ENCODE assay signal across 19 cellular contexts in genomic region chr17:18933102-18934058, GRCh38. TPM values are rescaled to one million over a fixed set of nuclear protein-coding genes. Genes with fewer than 3 reads are reported as not detected.
DNase-seq lines count a peak whose midpoint lies in the region; ATAC-seq and TF ChIP-seq lines count a peak whose summit lies in the region.
"Had no signal": no experiment of that assay in that cellular context is flagged by ENCODE, and none has a peak within 500 bp of the region (broad histone marks: within the 10 kb centered on the region; RNA-seq: fewer than 3 reads in every experiment).

No MANE protein-coding gene starts in this region.

- 69% methylated on average over 14 of the region's 14 CpGs for WGBS in right cardiac atrium

- H3K4me3 ChIP-seq in right cardiac atrium (ENCODE audit: low read length) (no peak overlapping the region), NB4 (ENCODE audit: low read depth, low read length) (no peak overlapping the region)
- H3K4me3 ChIP-seq: pancreas, skin epidermis, uterus had no signal

- no peak overlapping the region for H3K27ac ChIP-seq in right cardiac atrium (ENCODE audit: low read length)
- H3K27ac ChIP-seq: pancreas, skin epidermis, uterus had no signal

- TF ChIP-seq CTCF in NB4 (IDR thresholded peaks at IDR 0.05; ENCODE audit: low read depth, low read length): no peak

- H3K4me1 ChIP-seq in right cardiac atrium (ENCODE audit: control insufficient read depth, insufficient read depth, low read length): no peaks in the 10 kb centered on the region
- H3K4me1 ChIP-seq: pancreas, uterus had no signal

- peak; percentile 52 to 76 for ATAC-seq in right cardiac atrium
- no peak for ATAC-seq in Right ventricle myocardium inferior
- ATAC-seq in HG03095 (IDR thresholded peaks at IDR 0.05; ENCODE audit: unreplicated experiment): no peak
- ATAC-seq: pancreas had no signal

- no peaks in the 10 kb centered on the region for H3K27me3 ChIP-seq in right cardiac atrium (ENCODE audit: control insufficient read depth, insufficient read depth)
- H3K27me3 ChIP-seq: pancreas, uterus had no signal

- no peaks in the 10 kb centered on the region for H3K9me3 ChIP-seq in right cardiac atrium (ENCODE audit: control insufficient read depth, low read length)
- H3K9me3 ChIP-seq: pancreas, uterus had no signal

- TF ChIP-seq POLR2A in NB4 (IDR thresholded peaks at IDR 0.05; ENCODE audit: extremely low read depth, insufficient read length): no peak

- intact Hi-C loops in right cardiac atrium (cut with DNase I): no loop called here
- intact Hi-C loops in Right ventricle myocardium inferior (cut with DNase I): no loop called here

- DNase-seq in right cardiac atrium (peak in 2 of 3 donors; percentile 60 to 63), Right ventricle myocardium inferior (ENCODE audit: missing footprints) (no peak), NB4 (ENCODE audit: low read depth) (peak; percentile 34), germinal center (ENCODE audit: low spot score) (peak; percentile 58), COLO668 (lab: John Stamatoyannopoulos, UW; ENCODE audit: unreplicated experiment) (no peak), NCI-H187 (lab: John Stamatoyannopoulos, UW) (no peak), NCI-H82 (lab: John Stamatoyannopoulos, UW) (no peak)
- DNase-seq: activated T-cell treated with anti-CD3 and anti-CD28 coated beads, Interleukin-2, amount 50 U/mL, for 4 hours; DMS79 treated with DMSO at 0.1 percent for 48 hours; erythroblast; Kasumi-1; NCI-H1930; NCI-H748 treated with DMSO at 0.1 percent for 48 hours; pancreas; uterus had no signal

RNA-seq across cellular contexts. Expression of gene SLC5A10, which starts 18.6 kb away (rescaled TPM):
- total RNA-seq in right cardiac atrium (1 to 10 TPM in 2 of 4 donors, under 1 TPM in 2; 0.17 to 2.3 (median 1.3) TPM), Right ventricle myocardium inferior (not detected)
- 0.61 TPM for polyA plus RNA-seq in right cardiac atrium
- total RNA-seq: activated T-cell treated with anti-CD3 and anti-CD28 coated beads, Interleukin-2, amount 50 U/mL, for 4 hours; pancreas; RPMI7951; uterus had no signal
- polyA plus RNA-seq: keratinocyte had no signal

Comparison
In these comparisons a context has a peak if more than half of its experiments do, and no peak if none do; other contexts are left out.
1. ATAC-seq: peak in right cardiac atrium (2 of 2); none in Right ventricle myocardium inferior (single experiment) and HG03095 (single experiment).
2. DNase-seq: peak in right cardiac atrium (2 of 3), NB4 (single experiment) and germinal center (single experiment); none in Right ventricle myocardium inferior (single experiment), COLO668 (single experiment), NCI-H187 (0 of 2) and NCI-H82 (single experiment).